ENCODE assay signal across 13 cellular contexts in the genomic region with DNA sequence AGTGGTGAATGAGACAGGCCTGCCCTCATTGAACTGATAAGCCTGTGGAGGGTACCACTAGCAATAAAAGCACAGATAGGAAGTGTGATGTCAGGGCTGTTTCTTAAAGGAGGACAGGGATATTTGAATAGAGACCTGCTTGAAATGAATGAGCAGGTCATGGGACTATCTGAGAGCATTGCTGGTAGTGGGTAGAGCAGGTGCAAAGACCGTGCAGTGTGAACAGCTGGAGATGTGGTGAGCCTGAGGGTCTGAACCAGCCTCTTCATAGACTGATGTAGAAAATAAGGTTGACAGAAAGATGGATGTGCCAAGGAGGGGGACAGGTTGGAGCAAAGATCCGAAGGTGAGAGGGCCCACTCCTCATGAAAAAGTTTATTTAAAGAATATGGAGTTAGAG. TPM values are rescaled to one million over a fixed set of nuclear protein-coding genes. Genes with fewer than 3 reads are reported as not detected.
A peak's percentile ranks its signal among the peaks of the same experiment; 100 is the strongest.
DNase-seq lines count a peak whose midpoint lies in the region; ATAC-seq and TF ChIP-seq lines count a peak whose summit lies in the region.
"Had no signal": no experiment of that assay in that cellular context is flagged by ENCODE, and none has a peak within 500 bp of the region (broad histone marks: within the 10 kb centered on the region; RNA-seq: fewer than 3 reads in every experiment).

No MANE protein-coding gene starts in this region.

- POLR2A ChIA-PET in GM10248 (lab: Yijun Ruan, JAX), result no interaction called here

- CTCF ChIA-PET in GM10248 (lab: Yijun Ruan, JAX), result interaction anchor here (0.9 to 2.4 kb wide), 3 partner anchors 11 to 37 kb away, joined by 3 to 10 read pairs (median 3); no protein-coding TSS in a partner anchor

- peak; percentile 56 for ATAC-seq in GM18907 (IDR thresholded peaks at IDR 0.05; ENCODE audit: unreplicated experiment)
- ATAC-seq in HG02642 (IDR thresholded peaks at IDR 0.05; ENCODE audit: poor library complexity, unreplicated experiment), result peak; percentile 52
- peak; percentile 56 for ATAC-seq in HG03460 (IDR thresholded peaks at IDR 0.05; ENCODE audit: unreplicated experiment)
- no peak for ATAC-seq in left lung

- no peaks in the 10 kb centered on the region for H3K9me3 ChIP-seq in left lung

- peak; percentile 35 for DNase-seq in GM10248 (ENCODE audit: extremely low spot score)
- no peak for DNase-seq in SIG-M5 (lab: John Stamatoyannopoulos, UW)
- DNase-seq in left lung, result no peak
- DNase-seq in NCI-H510A (lab: John Stamatoyannopoulos, UW), result no peak
- no peak for DNase-seq in SKM-1 treated with dmso at 0.1 percent for 144 hours (lab: John Stamatoyannopoulos, UW; ENCODE audit: unreplicated experiment)
- DNase-seq: MM.1S, posterior cingulate gyrus, T1000 had no signal

- peaks cover 20 to 52% of the 10 kb centered on the region in 2 donors for H3K4me1 ChIP-seq in left lung

- no peak for TF ChIP-seq CTCF in GM10248 (IDR thresholded peaks at IDR 0.05; ENCODE audit: control extremely low read depth, extremely low read depth, low read depth, missing control alignments)
- TF ChIP-seq CTCF in left lung (IDR thresholded peaks at IDR 0.05), result no peak

- no peaks in the 10 kb centered on the region for H3K36me3 ChIP-seq in left lung

- intact Hi-C loops in left lung (cut with DNase I), result no loop called here

- no peak overlapping the region for H3K27ac ChIP-seq in left lung
- H3K27ac ChIP-seq: coronary artery, HL-60 had no signal

- H3K4me3 ChIP-seq in left lung, result no peak overlapping the region
- H3K4me3 ChIP-seq: coronary artery had no signal

- H3K27me3 ChIP-seq in left lung, result no peaks in the 10 kb centered on the region

RNA-seq across cellular contexts. Expression of a gene that starts 2.4 kb away (rescaled TPM):
- total RNA-seq in left lung, result 10 to 100 TPM; 47.1 to 67.4 TPM

RNA-seq across cellular contexts. Expression of a gene that starts 50.1 kb away (rescaled TPM):
- total RNA-seq in left lung, result 100 to 1,000 TPM in 1 of 2 donors, 10 to 100 TPM in 1; 78.4 to 126 TPM
